36 cellular contexts compared by ENCODE assay signal in genomic region chr11:59939482-59939881, GRCh38. TPM values are rescaled to one million over a fixed set of nuclear protein-coding genes. Genes with fewer than 3 reads are reported as not detected.
"Had no signal": no experiment of that assay in that cellular context is flagged by ENCODE, and none has a peak within 500 bp of the region (broad histone marks: within the 10 kb centered on the region; RNA-seq: fewer than 3 reads in every experiment).

No MANE protein-coding gene starts in this region.

- H3K4me3 Mint-ChIP-seq: activated CD4-positive, alpha-beta T cell treated with anti-CD3 and anti-CD28 coated beads, Interleukin-2, amount 10 ng/mL, durations not matched to agents 24 days and 14 days; activated naive CD4-positive, alpha-beta T cell treated with anti-CD3 and anti-CD28 coated beads, Interleukin-2, amount 10 ng/mL, durations not matched to agents 7 days and 5 days; activated naive CD8-positive, alpha-beta T cell; activated naive CD8-positive, alpha-beta T cell treated with anti-CD3 and anti-CD28 coated beads, Interleukin-2, amount 50 U/mL, for 24 hours; activated T-cell treated with anti-CD3 and anti-CD28 coated beads, Interleukin-2, amount 50 U/mL, for 4 hours; activated T-helper 1 cell treated with anti-CD3 and anti-CD28 coated beads, Interleukin-12 subunit alpha, Interleukin-12 subunit beta, Interleukin-2, Interleukin-4 antibody, amounts not matched to agents 30 ng/mL and 10 ng/mL and 1 ng/mL, durations not matched to agents 14 hours and 24 hours and 36 hours; brain had no signal

- ATAC-seq: activated naive CD8-positive, alpha-beta T cell treated with anti-CD3 and anti-CD28 coated beads, Interleukin-2, amount 50 U/mL, for 24 hours; activated T-cell treated with anti-CD3 and anti-CD28 coated beads, Interleukin-2, amount 50 U/mL, for 4 hours; Right ventricle myocardium inferior; SK-N-SH treated with all-trans-retinoic acid at 6 μM for 48 hours had no signal

- DNase-seq: activated CD4-positive, alpha-beta T cell treated with anti-CD3 and anti-CD28 coated beads, Interleukin-2, amount 10 ng/mL, durations not matched to agents 24 days and 14 days; activated CD4-positive, alpha-beta T cell treated with anti-CD3 and anti-CD28 coated beads, Interleukin-2, amount 50 U/mL, for 4 hours; activated CD8-positive, alpha-beta memory T cell treated with anti-CD3 and anti-CD28 coated beads, Interleukin-2, amount 50 U/mL, for 4 hours; activated naive CD4-positive, alpha-beta T cell treated with anti-CD3 and anti-CD28 coated beads, Interleukin-2, amount 10 ng/mL, durations not matched to agents 7 days and 5 days; activated naive CD8-positive, alpha-beta T cell treated with anti-CD3 and anti-CD28 coated beads, Interleukin-2, amount 50 U/mL, for 24 hours; activated T-cell treated with anti-CD3 and anti-CD28 coated beads for 4 hours; activated T-cell treated with anti-CD3 and anti-CD28 coated beads, Interleukin-2, amount 50 U/mL, for 4 hours; anterior cingulate cortex; caudate nucleus; cerebellar nuclear complex; Karpas-422; KBM-7; NCI-H1105; NCI-H1417 treated with DMSO at 0.1 percent for 48 hours; NCI-H1930; NCI-H2081 treated with DMSO at 0.1 percent for 48 hours; NCI-H226; NCI-H446 treated with DMSO at 0.1 percent for 48 hours; NCI-H524; NCI-H69; NK-92 treated with Interleukin-12 subunit alpha and Interleukin-12 subunit beta, amount 100 ng/mL, for 24 hours; PC-9; SIG-M5; T-helper 1 cell; T-helper 2 cell; T-helper 9 cell; WERI-Rb-1 had no signal

- H3K4me1 Mint-ChIP-seq: activated CD4-positive, alpha-beta T cell treated with anti-CD3 and anti-CD28 coated beads, Interleukin-2, amount 10 ng/mL, durations not matched to agents 24 days and 14 days; activated naive CD4-positive, alpha-beta T cell treated with anti-CD3 and anti-CD28 coated beads, Interleukin-2, amount 10 ng/mL, durations not matched to agents 7 days and 5 days; activated naive CD8-positive, alpha-beta T cell treated with anti-CD3 and anti-CD28 coated beads, Interleukin-2, amount 50 U/mL, for 24 hours had no signal

- H3K9me3 Mint-ChIP-seq: activated CD4-positive, alpha-beta T cell treated with anti-CD3 and anti-CD28 coated beads, Interleukin-2, amount 10 ng/mL, durations not matched to agents 24 days and 14 days; activated naive CD4-positive, alpha-beta T cell treated with anti-CD3 and anti-CD28 coated beads, Interleukin-2, amount 10 ng/mL, durations not matched to agents 7 days and 5 days; activated naive CD8-positive, alpha-beta T cell treated with anti-CD3 and anti-CD28 coated beads, Interleukin-2, amount 50 U/mL, for 24 hours; activated T-cell treated with anti-CD3 and anti-CD28 coated beads, Interleukin-2, amount 50 U/mL, for 4 hours; activated T-helper 1 cell treated with anti-CD3 and anti-CD28 coated beads, Interleukin-12 subunit alpha, Interleukin-12 subunit beta, Interleukin-2, Interleukin-4 antibody, amounts not matched to agents 30 ng/mL and 10 ng/mL and 1 ng/mL, durations not matched to agents 14 hours and 24 hours and 36 hours had no signal

- H3K27ac Mint-ChIP-seq: activated CD4-positive, alpha-beta T cell treated with anti-CD3 and anti-CD28 coated beads, Interleukin-2, amount 10 ng/mL, durations not matched to agents 24 days and 14 days; activated naive CD4-positive, alpha-beta T cell treated with anti-CD3 and anti-CD28 coated beads, Interleukin-2, amount 10 ng/mL, durations not matched to agents 7 days and 5 days; activated naive CD8-positive, alpha-beta T cell; activated naive CD8-positive, alpha-beta T cell treated with anti-CD3 and anti-CD28 coated beads, Interleukin-2, amount 50 U/mL, for 24 hours; activated T-helper 1 cell treated with anti-CD3 and anti-CD28 coated beads, Interleukin-12 subunit alpha, Interleukin-12 subunit beta, Interleukin-2, Interleukin-4 antibody, amounts not matched to agents 30 ng/mL and 10 ng/mL and 1 ng/mL, durations not matched to agents 14 hours and 24 hours and 36 hours had no signal

- H3K27me3 Mint-ChIP-seq: activated CD4-positive, alpha-beta T cell treated with anti-CD3 and anti-CD28 coated beads, Interleukin-2, amount 10 ng/mL, durations not matched to agents 24 days and 14 days had no signal

- H3K36me3 Mint-ChIP-seq: activated naive CD4-positive, alpha-beta T cell treated with anti-CD3 and anti-CD28 coated beads, Interleukin-2, amount 10 ng/mL, durations not matched to agents 7 days and 5 days; activated naive CD8-positive, alpha-beta T cell; brain had no signal

RNA-seq across cellular contexts. Expression of gene OOSP1, which starts 1.2 kb away (rescaled TPM):
- total RNA-seq: activated CD4-positive, alpha-beta T cell treated with anti-CD3 and anti-CD28 coated beads, Interleukin-2, amount 10 ng/mL, durations not matched to agents 24 days and 14 days; activated T-cell treated with anti-CD3 and anti-CD28 coated beads, Interleukin-2, amount 50 U/mL, for 4 hours; activated T-helper 1 cell treated with anti-CD3 and anti-CD28 coated beads, Interleukin-12 subunit alpha, Interleukin-12 subunit beta, Interleukin-2, Interleukin-4 antibody, amounts not matched to agents 30 ng/mL and 10 ng/mL and 1 ng/mL, durations not matched to agents 14 hours and 24 hours and 36 hours; bronchial epithelial cell; MCF 10A; OCI-LY7; PC-9; Right ventricle myocardium inferior; SK-MEL-5 had no signal

RNA-seq across cellular contexts. Expression of gene OOSP4A, which starts 24.4 kb away (rescaled TPM):
- total RNA-seq: activated CD4-positive, alpha-beta T cell treated with anti-CD3 and anti-CD28 coated beads, Interleukin-2, amount 10 ng/mL, durations not matched to agents 24 days and 14 days; activated T-cell treated with anti-CD3 and anti-CD28 coated beads, Interleukin-2, amount 50 U/mL, for 4 hours; activated T-helper 1 cell treated with anti-CD3 and anti-CD28 coated beads, Interleukin-12 subunit alpha, Interleukin-12 subunit beta, Interleukin-2, Interleukin-4 antibody, amounts not matched to agents 30 ng/mL and 10 ng/mL and 1 ng/mL, durations not matched to agents 14 hours and 24 hours and 36 hours; bronchial epithelial cell; MCF 10A; OCI-LY7; PC-9; Right ventricle myocardium inferior; SK-MEL-5 had no signal
